13 cellular contexts compared by ENCODE assay signal in the genomic region with DNA sequence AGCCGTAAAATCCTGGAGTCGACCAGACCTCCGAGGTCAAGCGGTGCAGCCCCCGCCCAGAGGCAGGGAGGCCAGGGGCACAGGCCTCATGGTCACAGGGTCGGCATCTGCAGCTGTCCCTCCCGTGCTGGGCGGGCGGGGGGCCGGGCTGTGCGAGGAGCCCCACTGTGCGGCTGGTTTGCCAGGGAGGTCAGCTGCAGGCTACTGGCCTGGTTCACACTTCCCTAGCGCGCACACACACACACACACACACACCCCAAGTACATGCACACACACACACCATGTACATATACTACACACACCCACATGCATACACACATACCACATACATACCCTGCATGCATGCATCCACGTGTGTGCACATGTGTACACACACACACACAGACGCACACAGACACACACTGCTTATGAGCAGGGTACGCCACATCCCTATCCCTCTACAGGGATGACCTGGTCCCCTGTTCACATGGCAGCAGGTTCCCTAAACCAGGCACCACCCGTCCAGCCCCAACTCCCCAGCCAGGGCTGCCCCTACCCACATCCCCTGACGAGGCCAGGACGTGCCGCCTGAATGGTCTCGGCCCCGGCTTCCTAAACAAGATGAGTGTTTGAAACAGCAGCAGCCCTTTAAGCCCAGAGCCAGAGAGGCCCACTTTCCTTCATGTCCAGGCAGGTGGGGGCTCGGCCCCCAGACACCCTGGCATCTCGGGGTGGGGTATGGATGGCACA.
A peak's percentile ranks its signal among the peaks of the same experiment; 100 is the strongest.
DNase-seq lines count a peak whose midpoint lies in the region; ATAC-seq and TF ChIP-seq lines count a peak whose summit lies in the region.
"Had no signal": no experiment of that assay in that cellular context is flagged by ENCODE, and none has a peak within 500 bp of the region (broad histone marks: within the 10 kb centered on the region; RNA-seq: fewer than 3 reads in every experiment).

No MANE protein-coding gene starts in this region.

- no peak overlapping the region for H2BK12ac ChIP-seq in trophoblast cell (ENCODE audit: low read length)

- peaks cover 0 to 23% (median 0%) of the 10 kb centered on the region in 11 experiments; a peak in 3 of 22 replicates for H3K27me3 ChIP-seq in BLaER1 treated with 17β-estradiol and CSF1 and Interleukin-3, amounts not matched to agents 10 nM and 100 nM
- H3K27me3 ChIP-seq in trophoblast cell (ENCODE audit: insufficient read depth, low read length): no peaks in the 10 kb centered on the region
- H3K27me3 ChIP-seq in naive thymus-derived CD4-positive, alpha-beta T cell (ENCODE audit: control insufficient read depth in 2 of 2, insufficient read depth in 2 of 2, low read length in 2 of 2): no peaks in the 10 kb centered on the region
- H3K27me3 ChIP-seq: ascending aorta had no signal

- no peaks in the 10 kb centered on the region; a peak in 1 of 22 replicates for H4K20me1 ChIP-seq in BLaER1 treated with 17β-estradiol and CSF1 and Interleukin-3, amounts not matched to agents 10 nM and 100 nM

- H3K36me3 ChIP-seq in BLaER1 treated with 17β-estradiol and CSF1 and Interleukin-3, amounts not matched to agents 10 nM and 100 nM: no peaks in the 10 kb centered on the region
- H3K36me3 ChIP-seq in HEK293 (ENCODE audit: control insufficient read depth in 2 of 2, insufficient read depth in 1 of 2, low read length in 2 of 2) (no peaks in the 10 kb centered on the region), trophoblast cell (ENCODE audit: control insufficient read depth in 1 of 2, insufficient read depth in 2 of 2, low read length in 2 of 2) (peaks cover 0 to 2% of the 10 kb centered on the region in 2 experiments)
- H3K36me3 ChIP-seq in naive thymus-derived CD4-positive, alpha-beta T cell (ENCODE audit: control insufficient read depth in 2 of 3, insufficient read depth in 3 of 3, low read length in 3 of 3): no peaks in the 10 kb centered on the region
- H3K36me3 ChIP-seq: ascending aorta, thoracic aorta had no signal

- H3K79me1 ChIP-seq in trophoblast cell (ENCODE audit: low read length): no peaks in the 10 kb centered on the region

- H3K79me2 ChIP-seq in trophoblast cell (ENCODE audit: control insufficient read depth, insufficient read depth, low read length, poor library complexity): no peaks in the 10 kb centered on the region

- H3K27ac ChIP-seq in BLaER1 treated with 17β-estradiol and CSF1 and Interleukin-3, amounts not matched to agents 10 nM and 100 nM: peak overlapping the region in 10 of 11 experiments; percentile 23 to 91 (median 77); a peak in 20 of 22 replicates
- H3K27ac ChIP-seq in HEK293 (ENCODE audit: extremely low read depth, low read depth, low read length) (no peak overlapping the region; the same call in 1 of the 2 replicates), trophoblast cell (ENCODE audit: low read depth, low read length) (no peak overlapping the region)
- no peak overlapping the region for H3K27ac ChIP-seq in naive thymus-derived CD4-positive, alpha-beta T cell (ENCODE audit: low read depth, low read length)
- H3K27ac ChIP-seq: KMS-11 had no signal

- H3K27ac Mint-ChIP-seq in naive thymus-derived CD4-positive, alpha-beta T cell: no peak overlapping the region

- H3K23ac ChIP-seq in trophoblast cell (ENCODE audit: low read length): peak overlapping the region; percentile 80

- no peaks in the 10 kb centered on the region for H3K36me3 Mint-ChIP-seq in naive thymus-derived CD4-positive, alpha-beta T cell

- H3K9me3 Mint-ChIP-seq in naive thymus-derived CD4-positive, alpha-beta T cell: no peaks in the 10 kb centered on the region

- DNase-seq in choroid plexus epithelial cell (ENCODE audit: low read depth) (peak; percentile 51), trophoblast cell (no peak), HEK293T (ENCODE audit: extremely low spot score) (no peak), NCI-H1105 treated with DMSO at 0.1 percent for 48 hours (lab: John Stamatoyannopoulos, UW) (no peak), NCI-H510A treated with DMSO at 0.1 percent for 48 hours (lab: John Stamatoyannopoulos, UW) (no peak)
- DNase-seq in naive thymus-derived CD4-positive, alpha-beta T cell: no peak
- DNase-seq: activated CD4-positive, alpha-beta T cell treated with anti-CD3 and anti-CD28 coated beads, Interleukin-2, amount 50 U/mL, for 48 hours had no signal

- H3K4me1 Mint-ChIP-seq in naive thymus-derived CD4-positive, alpha-beta T cell: no peaks in the 10 kb centered on the region

- no peak overlapping the region for H3K14ac ChIP-seq in trophoblast cell (ENCODE audit: low read length)

- H3K18ac ChIP-seq in trophoblast cell (ENCODE audit: low read length): no peak overlapping the region

- no peak overlapping the region for H4K8ac ChIP-seq in trophoblast cell (ENCODE audit: low read depth, low read length)

- H3K4me3 ChIP-seq in BLaER1 treated with 17β-estradiol and CSF1 and Interleukin-3, amounts not matched to agents 10 nM and 100 nM: peak overlapping the region in 3 of 10 experiments; percentile 14 to 37 (median 31); a peak in 4 of 20 replicates
- H3K4me3 ChIP-seq in HEK293 (ENCODE audit: low read depth, low read length) (no peak overlapping the region), choroid plexus epithelial cell (ENCODE audit: low read depth, low read length) (no peak overlapping the region), trophoblast cell (ENCODE audit: low read depth, low read length) (peak overlapping the region; percentile 54)
- no peak overlapping the region for H3K4me3 ChIP-seq in naive thymus-derived CD4-positive, alpha-beta T cell (ENCODE audit: low read length)

- peak overlapping the region; percentile 78 to 99 (median 87) for H3K4me2 ChIP-seq in BLaER1 treated with 17β-estradiol and CSF1 and Interleukin-3, amounts not matched to agents 10 nM and 100 nM
- H3K4me2 ChIP-seq in trophoblast cell (ENCODE audit: low read length): no peak overlapping the region
- H3K4me2 ChIP-seq: KMS-11 had no signal

- H3K4ac ChIP-seq in trophoblast cell (ENCODE audit: low read depth, low read length): no peak overlapping the region

- no peak for ATAC-seq in naive thymus-derived CD4-positive, alpha-beta T cell

- no peak overlapping the region for H4K12ac ChIP-seq in trophoblast cell (ENCODE audit: low read depth, low read length)

- POLR2A ChIA-PET in HEK293 (lab: Yijun Ruan, JAX): no interaction called here
- POLR2A ChIA-PET in HEK293T (lab: Yijun Ruan, JAX): no interaction called here
- POLR2A ChIA-PET in naive thymus-derived CD4-positive, alpha-beta T cell (lab: Charles Lee): no interaction called here

- TF ChIP-seq CTCF in HEK293 (tag by site-specific recombination; IDR thresholded peaks at IDR 0.05): no peak
- no peak for TF ChIP-seq CTCF in choroid plexus epithelial cell (conservative IDR thresholded peaks at IDR 0.05; ENCODE audit: low read depth, low read length)

- peaks cover 0 to 6% (median 0%) of the 10 kb centered on the region in 11 experiments; a peak in 2 of 22 replicates for H3K9me3 ChIP-seq in BLaER1 treated with 17β-estradiol and CSF1 and Interleukin-3, amounts not matched to agents 10 nM and 100 nM (replicated peaks in 1 of 11)
- H3K9me3 ChIP-seq in HEK293 (ENCODE audit: control insufficient read depth, insufficient read depth, low read depth, low read length) (no peaks in the 10 kb centered on the region), trophoblast cell (ENCODE audit: insufficient read depth, low read depth, low read length) (peaks cover 2% of the 10 kb centered on the region)
- no peaks in the 10 kb centered on the region for H3K9me3 ChIP-seq in naive thymus-derived CD4-positive, alpha-beta T cell (ENCODE audit: control insufficient read depth in 2 of 3, low read length in 3 of 3)
- H3K9me3 ChIP-seq: ascending aorta, thoracic aorta had no signal

- H3K9ac ChIP-seq in BLaER1 treated with 17β-estradiol and CSF1 and Interleukin-3, amounts not matched to agents 10 nM and 100 nM: peak overlapping the region in 10 of 11 experiments; percentile 21 to 84 (median 69); a peak in 19 of 22 replicates
- H3K9ac ChIP-seq in trophoblast cell (ENCODE audit: low read length): no peak overlapping the region
- H3K9ac ChIP-seq: KMS-11, parathyroid adenoma had no signal

- intact Hi-C loops in naive thymus-derived CD4-positive, alpha-beta T cell (cut with micrococcal nuclease): no loop called here

- no peak overlapping the region for H3K4me3 Mint-ChIP-seq in naive thymus-derived CD4-positive, alpha-beta T cell

- no peak overlapping the region for H2BK5ac ChIP-seq in trophoblast cell (ENCODE audit: low read depth, low read length, poor library complexity)

- no peak overlapping the region for H2BK120ac ChIP-seq in trophoblast cell (ENCODE audit: insufficient read depth, low read length, poor library complexity)

- WGBS in trophoblast cell (ENCODE audit: extremely low coverage, insufficient coverage, insufficient read length): no CpG with 5 or more reads among the region's 25 CpGs

- peaks cover 0 to 3% (median 0%) of the 10 kb centered on the region in 5 donors for H3K27me3 Mint-ChIP-seq in naive thymus-derived CD4-positive, alpha-beta T cell

- no peak overlapping the region for H2AK5ac ChIP-seq in trophoblast cell (ENCODE audit: low read length)

- CTCF ChIA-PET in HEK293 (lab: Yijun Ruan, JAX): no interaction called here
- CTCF ChIA-PET in HEK293T (lab: Yijun Ruan, JAX): no interaction called here
- CTCF ChIA-PET in naive thymus-derived CD4-positive, alpha-beta T cell (lab: Charles Lee): no interaction called here

- peaks cover 59 to 88% (median 81%) of the 10 kb centered on the region in 10 experiments for H3K4me1 ChIP-seq in BLaER1 treated with 17β-estradiol and CSF1 and Interleukin-3, amounts not matched to agents 10 nM and 100 nM
- H3K4me1 ChIP-seq in HEK293 (ENCODE audit: control insufficient read depth, insufficient read depth, low read length) (peaks cover 14% of the 10 kb centered on the region), trophoblast cell (ENCODE audit: control insufficient read depth in 1 of 2, insufficient read depth in 2 of 2, low read length in 2 of 2) (peaks cover 2 to 7% of the 10 kb centered on the region in 2 experiments)
- H3K4me1 ChIP-seq in naive thymus-derived CD4-positive, alpha-beta T cell (ENCODE audit: control insufficient read depth in 2 of 2, insufficient read depth in 2 of 2, low read length in 2 of 2): no peaks in the 10 kb centered on the region

- H2AFZ ChIP-seq in trophoblast cell (ENCODE audit: insufficient read depth, low read length, poor library complexity): no peak overlapping the region

- no peak overlapping the region for H4K91ac ChIP-seq in trophoblast cell (ENCODE audit: low read depth, low read length)

TF ChIP-seq in HEK293, 187 proteins besides CTCF, POLR2A, EP300 and RAD21 (continues in another document):
- peak; percentile 83 for TF ChIP-seq ZNF600 (tag by site-specific recombination; IDR thresholded peaks at IDR 0.05)
- TF ChIP-seq KLF9 (tag by site-specific recombination; IDR thresholded peaks at IDR 0.05; ENCODE audit: low read depth): peak; percentile 27; the same call in 1 of the 2 replicates
- TF ChIP-seq ZNF155 (tag by site-specific recombination; IDR thresholded peaks at IDR 0.05): no peak

TF ChIP-seq in HEK293T, 16 proteins besides CTCF, POLR2A, EP300 and RAD21:
- TF ChIP-seq BHLHE40 (IDR thresholded peaks at IDR 0.05; ENCODE audit: borderline replicate concordance) (no peak), ARNT (IDR thresholded peaks at IDR 0.05) (no peak), ZNF384 (IDR thresholded peaks at IDR 0.05) (no peak)

Comparison
In these comparisons a context has a peak if more than half of its experiments do, and no peak if none do; other contexts are left out.
1. H3K27ac ChIP-seq: peak in BLaER1 treated with 17β-estradiol and CSF1 and Interleukin-3, amounts not matched to agents 10 nM and 100 nM (10 of 11); none in HEK293 (single experiment), trophoblast cell (single experiment) and naive thymus-derived CD4-positive, alpha-beta T cell (single experiment).